9 cellular contexts compared by ENCODE assay signal in genomic region chr12:87509233-87509820, GRCh38.
DNase-seq lines count a peak whose midpoint lies in the region; ATAC-seq and TF ChIP-seq lines count a peak whose summit lies in the region.
"Had no signal": no experiment of that assay in that cellular context is flagged by ENCODE, and none has a peak within 500 bp of the region (broad histone marks: within the 10 kb centered on the region; RNA-seq: fewer than 3 reads in every experiment).

No MANE protein-coding gene starts in this region.

- TF ChIP-seq CTCF in fibroblast of the aortic adventitia (IDR thresholded peaks at IDR 0.05; ENCODE audit: insufficient read depth, low read length) (no peak), transverse colon (IDR thresholded peaks at IDR 0.05) (no peak)

- no peaks in the 10 kb centered on the region for H3K36me3 ChIP-seq in transverse colon

- H3K4me1 ChIP-seq in transverse colon = no peaks in the 10 kb centered on the region

- H3K4me3 ChIP-seq in fibroblast of the aortic adventitia (ENCODE audit: low read depth, low read length) = no peak overlapping the region
- H3K4me3 ChIP-seq in transverse colon = no peak overlapping the region

- no peak overlapping the region for H3K27ac ChIP-seq in transverse colon

- in situ Hi-C loops in transverse colon (cut with MboI; ENCODE audit: low pct_ligation_motif_present in 1 of 4, low pct_unique_long_range_greater_than_20kb in 1 of 4, low sequenced_read_pairs in 3 of 4) = no loop called here

- ATAC-seq in HG03175 (IDR thresholded peaks at IDR 0.05; ENCODE audit: unreplicated experiment) (peak; percentile 84), HG03571 (IDR thresholded peaks at IDR 0.05; ENCODE audit: unreplicated experiment) (no peak)

- no peaks in the 10 kb centered on the region for H3K27me3 ChIP-seq in transverse colon

- TF ChIP-seq EP300 in transverse colon (IDR thresholded peaks at IDR 0.05; ENCODE audit: low read depth) = no peak

- intact Hi-C loops in transverse colon (cut with DNase I; ENCODE audit: low total_unique reads) = no loop called here

- TF ChIP-seq POLR2A in transverse colon (IDR thresholded peaks at IDR 0.05) = no peak

- H3K9me3 ChIP-seq in transverse colon = no peaks in the 10 kb centered on the region

- DNase-seq in DMS 273 treated with DMSO at 0.1 percent for 48 hours (lab: John Stamatoyannopoulos, UW) (peak; percentile 5), OCI-M1 (lab: John Stamatoyannopoulos, UW) (peak; percentile 84), fibroblast of the aortic adventitia (ENCODE audit: low read depth) (peak; percentile 70), NCI-H2171 treated with DMSO at 0.1 percent for 48 hours (lab: John Stamatoyannopoulos, UW) (no peak), transverse colon (no peak)
- DNase-seq in activated CD4-positive, alpha-beta T cell treated with anti-CD3 and anti-CD28 coated beads for 1 hour = no peak
- DNase-seq: GOT3 had no signal

Comparison
In these comparisons a context has a peak if more than half of its experiments do, and no peak if none do; other contexts are left out.
1. DNase-seq: peak in DMS 273 treated with DMSO at 0.1 percent for 48 hours (single experiment), OCI-M1 (single experiment) and fibroblast of the aortic adventitia (single experiment); none in NCI-H2171 treated with DMSO at 0.1 percent for 48 hours (single experiment), activated CD4-positive, alpha-beta T cell treated with anti-CD3 and anti-CD28 coated beads for 1 hour (single experiment) and transverse colon (single experiment).